19 cellular contexts compared by ENCODE assay signal in the genomic region with DNA sequence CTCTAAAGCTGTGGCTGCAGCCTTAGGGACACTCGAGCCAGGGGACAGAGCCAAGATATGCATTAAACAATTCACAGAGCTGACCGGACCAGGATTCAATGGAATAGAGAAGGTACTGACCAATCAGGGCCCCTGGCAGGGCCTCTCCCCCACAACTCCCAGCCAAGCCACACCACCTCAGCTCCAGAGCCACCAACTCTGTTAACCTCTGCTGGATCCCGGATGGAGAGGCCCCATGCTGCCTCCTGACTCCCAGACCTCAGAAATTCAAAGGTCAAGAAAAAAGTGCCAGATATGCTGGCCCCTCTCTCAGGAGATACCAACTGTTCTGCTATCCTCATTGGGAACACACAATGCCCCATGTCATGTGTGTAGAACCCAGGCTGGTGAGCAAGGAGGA.
DNase-seq lines count a peak whose midpoint lies in the region; ATAC-seq and TF ChIP-seq lines count a peak whose summit lies in the region.
"Had no signal": no experiment of that assay in that cellular context is flagged by ENCODE, and none has a peak within 500 bp of the region (broad histone marks: within the 10 kb centered on the region; RNA-seq: fewer than 3 reads in every experiment).

No MANE protein-coding gene starts in this region.

- TF ChIP-seq CTCF in right atrium auricular region (IDR thresholded peaks at IDR 0.05) (no peak), dorsolateral prefrontal cortex (IDR thresholded peaks at IDR 0.05 in 54 of 56, conservative IDR thresholded peaks at IDR 0.05 in 2 of 56; ENCODE audit: low read depth in 1 of 56, partially characterized antibody in 56 of 56) (no peak), parathyroid adenoma (IDR thresholded peaks at IDR 0.05) (no peak), colonic mucosa (IDR thresholded peaks at IDR 0.05) (no peak)

- H3K27ac ChIP-seq in right atrium auricular region (peak overlapping the region; percentile 94 to 96), dorsolateral prefrontal cortex (peak overlapping the region in 57 of 59 donors; percentile 39 to 96 (median 88)), parathyroid adenoma (peak overlapping the region; percentile 57), colonic mucosa (no peak overlapping the region)
- H3K27ac ChIP-seq: brain microvascular endothelial cell, GM23248, PC-9 had no signal

- H3K36me3 ChIP-seq in right atrium auricular region (peaks cover 92% of the 10 kb centered on the region), parathyroid adenoma (ENCODE audit: control insufficient read depth, insufficient read depth, low read length) (no peaks in the 10 kb centered on the region), colonic mucosa (peaks cover 4% of the 10 kb centered on the region)
- H3K36me3 ChIP-seq: brain microvascular endothelial cell had no signal

- no peak overlapping the region for H2AFZ ChIP-seq in parathyroid adenoma
- H2AFZ ChIP-seq: GM23248, PC-9 had no signal

- H3K4me2 ChIP-seq in parathyroid adenoma (ENCODE audit: low read length): no peak overlapping the region
- H3K4me2 ChIP-seq: PC-9 had no signal

- ATAC-seq in left cardiac atrium (no peak), GM21529 (IDR thresholded peaks at IDR 0.05; ENCODE audit: unreplicated experiment) (no peak)

- H3K4me1 ChIP-seq in right atrium auricular region (peaks cover 0 to 98% of the 10 kb centered on the region in 2 donors), parathyroid adenoma (peaks cover 46% of the 10 kb centered on the region), colonic mucosa (peaks cover 9% of the 10 kb centered on the region)

- no peak for DNase-seq in right atrium auricular region (ENCODE audit: low spot score)
- no peak for DNase-seq in left cardiac atrium
- DNase-seq in dorsolateral prefrontal cortex: no peak
- peak; percentile 38 for DNase-seq in ureter (ENCODE audit: low spot score)
- DNase-seq in colonic mucosa: no peak
- DNase-seq in glomerular visceral epithelial cell (ENCODE audit: extremely low spot score): no peak
- DNase-seq: activated CD4-positive, CD25-positive, alpha-beta regulatory T cell; AML-193; brain microvascular endothelial cell; DND-41; erythroblast; GM23248; Kasumi-1; NCI-H1694; NCI-H510A treated with DMSO at 0.1 percent for 48 hours; occipital lobe; PC-9 had no signal

- H3K79me2 ChIP-seq in parathyroid adenoma: peaks cover 57% of the 10 kb centered on the region

- intact Hi-C loops in left cardiac atrium (cut with DNase I) (no loop called here), dorsolateral prefrontal cortex (cut with DNase I) (no loop called here), colonic mucosa (cut with DNase I) (no loop called here)

- H3K9me3 ChIP-seq in right atrium auricular region (no peaks in the 10 kb centered on the region), parathyroid adenoma (ENCODE audit: control insufficient read depth, low read length) (no peaks in the 10 kb centered on the region), colonic mucosa (no peaks in the 10 kb centered on the region)

- H3K9ac ChIP-seq in parathyroid adenoma (no peak overlapping the region), colonic mucosa (ENCODE audit: low read depth in 2 of 2, low read length in 2 of 2) (no peak overlapping the region)
- H3K9ac ChIP-seq: GM23248 had no signal

- H3K4me3 ChIP-seq in right atrium auricular region (peak overlapping the region in 1 of 2 donors; percentile 16), dorsolateral prefrontal cortex (peak overlapping the region in 52 of 59 donors; percentile 0 to 97 (median 41)), parathyroid adenoma (ENCODE audit: low read depth, low read length) (no peak overlapping the region), colonic mucosa (no peak overlapping the region)
- H3K4me3 ChIP-seq: GM23248, PC-9 had no signal

- H3K27me3 ChIP-seq in right atrium auricular region: no peaks in the 10 kb centered on the region
- no peaks in the 10 kb centered on the region for H3K27me3 ChIP-seq in dorsolateral prefrontal cortex
- H3K27me3 ChIP-seq in parathyroid adenoma (ENCODE audit: control insufficient read depth, insufficient read depth, low read length): no peaks in the 10 kb centered on the region
- H3K27me3 ChIP-seq in colonic mucosa: no peaks in the 10 kb centered on the region
- H3K27me3 ChIP-seq: brain microvascular endothelial cell had no signal

Comparison
In these comparisons a context has a peak if more than half of its experiments do, and no peak if none do; other contexts are left out.
1. H3K4me3 ChIP-seq: peak in dorsolateral prefrontal cortex (52 of 59); none in parathyroid adenoma (single experiment) and colonic mucosa (single experiment).